19 cellular contexts compared by ENCODE assay signal in the genomic region with DNA sequence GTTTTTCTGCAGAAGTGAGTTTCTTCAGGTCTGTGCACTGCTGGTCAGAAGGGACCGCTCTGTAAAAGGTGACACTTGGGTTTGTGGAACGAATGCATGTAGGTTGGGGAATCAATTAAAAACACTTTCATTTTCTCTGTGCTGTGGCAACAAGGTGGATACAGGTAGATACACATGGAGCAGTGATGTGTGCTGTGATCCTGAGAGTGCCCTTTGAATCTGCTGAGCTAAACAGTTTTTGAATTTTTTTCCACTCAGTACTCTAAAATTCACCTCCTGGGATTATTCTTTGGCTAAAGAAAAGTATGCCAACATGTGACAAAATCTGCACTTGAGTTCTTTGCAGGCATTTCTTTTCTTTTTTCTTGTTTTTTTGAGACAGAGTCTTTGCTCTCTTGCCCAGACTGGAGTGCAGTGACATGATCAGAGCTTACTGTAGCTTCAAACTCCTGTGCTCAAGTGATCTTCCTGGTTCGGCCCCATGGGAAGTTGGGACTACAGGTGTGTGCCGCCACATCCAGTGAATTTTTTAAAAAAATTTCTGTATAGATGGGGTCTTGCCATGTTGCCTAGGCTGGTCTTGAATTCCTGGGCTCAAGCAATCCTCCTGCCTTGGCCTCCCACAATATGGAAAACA.
DNase-seq lines count a peak whose midpoint lies in the region; ATAC-seq, FAIRE-seq and TF ChIP-seq lines count a peak whose summit lies in the region.
"Had no signal": no experiment of that assay in that cellular context is flagged by ENCODE, and none has a peak within 500 bp of the region (broad histone marks: within the 10 kb centered on the region; RNA-seq: fewer than 3 reads in every experiment).

No MANE protein-coding gene starts in this region.

- H3K4me2 ChIP-seq in A549 (no peak overlapping the region), SK-N-SH (no peak overlapping the region)

- H3K36me3 ChIP-seq in esophagus muscularis mucosa (no peaks in the 10 kb centered on the region), SK-N-SH (replicated peaks in 1 of 2; ENCODE audit: control insufficient read depth in 1 of 2, insufficient read depth in 2 of 2, low read length in 1 of 2) (no peaks in the 10 kb centered on the region)
- H3K36me3 ChIP-seq: HAP-1 had no signal

- ATAC-seq in A549: no peak
- no peak for ATAC-seq in stimulated activated effector memory CD8-positive, alpha-beta T cell treated with anti-CD3 and anti-CD28 coated beads, Interleukin-12 subunit alpha, Interleukin-12 subunit beta, amount 100 ng/mL, for 72 hours

- no peaks in the 10 kb centered on the region for H3F3A ChIP-seq in SK-N-SH (replicated peaks; ENCODE audit: insufficient read depth)

- POLR2A ChIA-PET in A549 (lab: Yijun Ruan, JAX): no interaction called here
- POLR2A ChIA-PET in SK-N-SH (lab: Yijun Ruan, JAX): no interaction called here

- no peaks in the 10 kb centered on the region for H3K4me1 ChIP-seq in A549
- H3K4me1 ChIP-seq in esophagus muscularis mucosa: no peaks in the 10 kb centered on the region
- peaks cover 0 to 3% of the 10 kb centered on the region in 2 experiments; a peak in 1 of 4 replicates for H3K4me1 ChIP-seq in SK-N-SH (ENCODE audit: control insufficient read depth in 1 of 2, insufficient read depth in 2 of 2, low read depth in 1 of 2, low read length in 1 of 2)
- H3K4me1 ChIP-seq: HAP-1 had no signal

- no peak for TF ChIP-seq EP300 in A549 (IDR thresholded peaks at IDR 0.05)
- no peak for TF ChIP-seq EP300 in esophagus muscularis mucosa (IDR thresholded peaks at IDR 0.05)
- TF ChIP-seq EP300 in SK-N-SH (IDR thresholded peaks at IDR 0.05; ENCODE audit: borderline replicate concordance in 1 of 2, low read depth in 1 of 2, low read length in 1 of 2): no peak

- H3K27ac Mint-ChIP-seq in brain: peak overlapping the region in 3 of 5 experiments; percentile 3 to 71 (median 25)
- H3K27ac Mint-ChIP-seq in stimulated activated effector memory CD8-positive, alpha-beta T cell treated with anti-CD3 and anti-CD28 coated beads, Interleukin-12 subunit alpha, Interleukin-12 subunit beta, amount 100 ng/mL, for 72 hours: peak overlapping the region; percentile 10
- H3K27ac Mint-ChIP-seq: B cell; CD4-positive, alpha-beta T cell; HFFc6 had no signal

- intact Hi-C loops in esophagus muscularis mucosa (cut with DNase I): no loop called here

- no peak for FAIRE-seq in A549 (lab: Jason Lieb, UNC)
- peak; percentile 76 for FAIRE-seq in islet of Langerhans (lab: Jason Lieb, UNC)
- FAIRE-seq: GM12892, HTR-8/SVneo had no signal

- H3K4me3 ChIP-seq in A549: no peak overlapping the region
- H3K4me3 ChIP-seq in esophagus muscularis mucosa: no peak overlapping the region
- no peak overlapping the region for H3K4me3 ChIP-seq in SK-N-SH (ENCODE audit: low read depth in 2 of 2, low read length in 1 of 2)
- H3K4me3 ChIP-seq: HAP-1 had no signal

- H3K9me2 ChIP-seq in SK-N-SH: no peaks in the 10 kb centered on the region

- no peak overlapping the region for H2AFZ ChIP-seq in SK-N-SH (ENCODE audit: low read depth)

- H3K27ac ChIP-seq in A549: no peak overlapping the region
- H3K27ac ChIP-seq in esophagus muscularis mucosa (replicated peaks in 1 of 4): no peak overlapping the region
- H3K27ac ChIP-seq in SK-N-SH (ENCODE audit: low read depth in 2 of 2, low read length in 1 of 2): no peak overlapping the region

- H3K4me1 Mint-ChIP-seq in brain: peaks cover 27% of the 10 kb centered on the region
- H3K4me1 Mint-ChIP-seq in stimulated activated effector memory CD8-positive, alpha-beta T cell treated with anti-CD3 and anti-CD28 coated beads, Interleukin-12 subunit alpha, Interleukin-12 subunit beta, amount 100 ng/mL, for 72 hours: no peaks in the 10 kb centered on the region
- H3K4me1 Mint-ChIP-seq: B cell had no signal

- TF ChIP-seq POLR2A in A549 (IDR thresholded peaks at IDR 0.05; ENCODE audit: low read length): no peak
- no peak for TF ChIP-seq POLR2A in esophagus muscularis mucosa (IDR thresholded peaks at IDR 0.05; ENCODE audit: low read depth)

- no peaks in the 10 kb centered on the region for H3K79me2 ChIP-seq in SK-N-SH (ENCODE audit: insufficient read depth)

- H3K36me3 Mint-ChIP-seq in brain: no peaks in the 10 kb centered on the region
- no peaks in the 10 kb centered on the region for H3K36me3 Mint-ChIP-seq in stimulated activated effector memory CD8-positive, alpha-beta T cell treated with anti-CD3 and anti-CD28 coated beads, Interleukin-12 subunit alpha, Interleukin-12 subunit beta, amount 100 ng/mL, for 72 hours

- peak overlapping the region in 1 of 5 experiments; percentile 45 for H3K4me3 Mint-ChIP-seq in brain
- H3K4me3 Mint-ChIP-seq in stimulated activated effector memory CD8-positive, alpha-beta T cell treated with anti-CD3 and anti-CD28 coated beads, Interleukin-12 subunit alpha, Interleukin-12 subunit beta, amount 100 ng/mL, for 72 hours: no peak overlapping the region
- H3K4me3 Mint-ChIP-seq: B cell; CD4-positive, alpha-beta T cell; HFFc6 had no signal

- H3K9me3 ChIP-seq in A549 (no peaks in the 10 kb centered on the region), esophagus muscularis mucosa (no peaks in the 10 kb centered on the region), SK-N-SH (no peaks in the 10 kb centered on the region)
- H3K9me3 ChIP-seq: HAP-1 had no signal

- no peak overlapping the region for H3K9ac ChIP-seq in SK-N-SH

- CTCF ChIA-PET in A549 (lab: Yijun Ruan, JAX) (no interaction called here), SK-N-SH (lab: Yijun Ruan, JAX) (interaction anchor here (1.3 kb wide), 1 partner anchor 9 kb away, joined by 3 read pairs; no protein-coding TSS in a partner anchor)

- no peak for TF ChIP-seq RAD21 in A549 (conservative IDR thresholded peaks at IDR 0.05 in 1 of 2, IDR thresholded peaks at IDR 0.05 in 1 of 2)
- no peak for TF ChIP-seq RAD21 in SK-N-SH (IDR thresholded peaks at IDR 0.05; ENCODE audit: low read length)

- no peaks in the 10 kb centered on the region for H3K27me3 Mint-ChIP-seq in brain
- H3K27me3 Mint-ChIP-seq: B cell; CD4-positive, alpha-beta T cell had no signal

- 89% methylated on average over 4 of the region's 4 CpGs for WGBS in A549 (ENCODE audit: missing lambda C conversion rate)
- WGBS in esophagus muscularis mucosa: 96% methylated on average over 4 of the region's 4 CpGs
- 90% methylated on average over 4 of the region's 4 CpGs for WGBS in SK-N-SH (ENCODE audit: low lambda C conversion rate)

- H3K27me3 ChIP-seq in esophagus muscularis mucosa (no peaks in the 10 kb centered on the region), SK-N-SH (ENCODE audit: insufficient read depth) (no peaks in the 10 kb centered on the region)

- DNase-seq in A549 (ENCODE audit: low read depth in 1 of 2, low spot score in 1 of 2) (no peak), esophagus muscularis mucosa (ENCODE audit: extremely low spot score) (no peak), AG20443 (ENCODE audit: low spot score) (no peak), SK-N-SH (no peak)
- no peak for DNase-seq in stimulated activated effector memory CD8-positive, alpha-beta T cell treated with anti-CD3 and anti-CD28 coated beads, Interleukin-12 subunit alpha, Interleukin-12 subunit beta, amount 100 ng/mL, for 72 hours (ENCODE audit: low spot score in 2 of 2)
- DNase-seq: 8988T; ACHN; C1 segment of cervical spinal cord; CD4-positive, alpha-beta T cell; DND-41; GDM1; GOT3; HFFc6 had no signal

- no peak for TF ChIP-seq CTCF in A549 (IDR thresholded peaks at IDR 0.05)
- TF ChIP-seq CTCF in brain (conservative IDR thresholded peaks at IDR 0.05): no peak
- TF ChIP-seq CTCF in esophagus muscularis mucosa (IDR thresholded peaks at IDR 0.05): no peak
- no peak for TF ChIP-seq CTCF in SK-N-SH (IDR thresholded peaks at IDR 0.05)

- H3K9me3 Mint-ChIP-seq in brain: no peaks in the 10 kb centered on the region
- no peaks in the 10 kb centered on the region for H3K9me3 Mint-ChIP-seq in stimulated activated effector memory CD8-positive, alpha-beta T cell treated with anti-CD3 and anti-CD28 coated beads, Interleukin-12 subunit alpha, Interleukin-12 subunit beta, amount 100 ng/mL, for 72 hours
- H3K9me3 Mint-ChIP-seq: CD4-positive, alpha-beta T cell; HFFc6 had no signal

- no peaks in the 10 kb centered on the region for H4K20me1 ChIP-seq in SK-N-SH (ENCODE audit: insufficient read depth)

TF ChIP-seq in A549, 52 proteins besides CTCF, POLR2A, EP300 and RAD21:
- TF ChIP-seq MAFK (IDR thresholded peaks at IDR 0.05; ENCODE audit: partially characterized antibody) (peak; percentile 87), CHD2 (IDR thresholded peaks at IDR 0.05; ENCODE audit: low read length, partially characterized antibody) (no peak), POLR2AphosphoS2 (conservative IDR thresholded peaks at IDR 0.05; ENCODE audit: low read length) (no peak), KDM5A (IDR thresholded peaks at IDR 0.05) (no peak), HOXA7 (CRISPR knock-in tag; IDR thresholded peaks at IDR 0.05) (no peak)

TF ChIP-seq in SK-N-SH, 30 proteins besides CTCF, POLR2A, EP300 and RAD21:
- no peak for TF ChIP-seq ELF1 (IDR thresholded peaks at IDR 0.05)
- TF ChIP-seq SMC3 (IDR thresholded peaks at IDR 0.05; ENCODE audit: low read depth, low read length): no peak
- no peak for TF ChIP-seq RCOR1 (IDR thresholded peaks at IDR 0.05; ENCODE audit: low read length)
- no peak for TF ChIP-seq IRF3 (IDR thresholded peaks at IDR 0.05; ENCODE audit: low read depth, low read length)
